Comparison of ENCODE assay signal across 11 cellular contexts in the genomic region with DNA sequence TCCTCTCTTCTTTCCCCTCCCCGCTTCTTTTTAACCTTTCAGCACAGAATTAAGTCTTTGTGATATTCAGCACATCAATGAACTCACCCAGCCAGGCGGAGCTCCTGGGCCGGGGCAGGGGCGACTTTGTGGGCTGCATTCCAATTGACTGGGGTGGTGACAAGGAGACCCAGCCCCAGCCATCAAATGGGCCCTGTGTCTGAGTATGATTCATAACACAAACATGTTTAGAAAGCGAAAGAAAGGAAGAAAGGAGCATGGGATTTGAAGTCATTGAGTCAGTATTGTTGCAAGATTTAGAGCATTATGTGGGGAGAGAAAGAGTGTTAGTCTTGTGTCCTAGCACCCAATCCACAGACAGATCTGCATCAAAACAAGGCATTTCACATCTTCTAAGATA.
DNase-seq lines count a peak whose midpoint lies in the region; TF ChIP-seq lines count a peak whose summit lies in the region.
"Had no signal": no experiment of that assay in that cellular context is flagged by ENCODE, and none has a peak within 500 bp of the region (broad histone marks: within the 10 kb centered on the region; RNA-seq: fewer than 3 reads in every experiment).

No MANE protein-coding gene starts in this region.

- H4K20me1 ChIP-seq in H9 (ENCODE audit: control insufficient read depth, insufficient read depth, insufficient read length) = no peaks in the 10 kb centered on the region

- DNase-seq in H9 (peak; percentile 49), astrocyte of the cerebellum (ENCODE audit: low read depth) (peak; percentile 16), left ventricle myocardium inferior (no peak), skeletal muscle cell (ENCODE audit: low read depth) (peak; percentile 42), NCI-H2081 (lab: John Stamatoyannopoulos, UW) (no peak), AML-193 (lab: John Stamatoyannopoulos, UW) (no peak)
- DNase-seq in activated CD4-positive, alpha-beta T cell treated with anti-CD3 and anti-CD28 coated beads, Interleukin-2, amount 50 U/mL, for 1 hour = no peak
- no peak for DNase-seq in T-helper 2 cell treated with Interferon-gamma antibody and Interleukin-4, amounts not matched to agents 5 μg/mL and 100 μg/mL, for 36 hours (ENCODE audit: low spot score)
- DNase-seq: activated gamma-delta T cell treated with Interleukin-2 at 50 U/mL for 16 hours, NCI-H446 had no signal

- H2BK5ac ChIP-seq in H9 (ENCODE audit: insufficient read length, low read length) = no peak overlapping the region

- H3K36me3 Mint-ChIP-seq in H9 (ENCODE audit: insufficient read depth in 1 of 3, low read depth in 3 of 3) = no peaks in the 10 kb centered on the region; a peak in 1 of 7 replicates
- no peaks in the 10 kb centered on the region for H3K36me3 Mint-ChIP-seq in T-helper 2 cell treated with Interferon-gamma antibody and Interleukin-4, amounts not matched to agents 5 μg/mL and 100 μg/mL, for 36 hours (ENCODE audit: low read depth)

- peak overlapping the region; percentile 37 for H3K4me2 ChIP-seq in H9 (ENCODE audit: insufficient read depth, insufficient read length, low read length)

- H2BK12ac ChIP-seq in H9 (ENCODE audit: insufficient read length, low read depth, low read length) = no peak overlapping the region

- no peak overlapping the region for H3K56ac ChIP-seq in H9 (ENCODE audit: insufficient read length, low read depth, low read length)

- peak overlapping the region in 1 of 3 experiments; percentile 46; a peak in 4 of 7 replicates for H3K27ac Mint-ChIP-seq in H9
- no peak overlapping the region for H3K27ac Mint-ChIP-seq in T-helper 2 cell treated with Interferon-gamma antibody and Interleukin-4, amounts not matched to agents 5 μg/mL and 100 μg/mL, for 36 hours
- H3K27ac Mint-ChIP-seq: stimulated activated naive CD8-positive, alpha-beta T cell treated with anti-CD3 and anti-CD28 coated beads, Interleukin-15, Interleukin-2, amounts not matched to agents 100 ng/mL and 50 ng/mL, for 24 hours had no signal

- in situ Hi-C loops in astrocyte of the cerebellum (cut with HindIII; ENCODE audit: low sequenced_read_pairs) = no loop called here

- H3T11ph ChIP-seq in H9 (ENCODE audit: low read length) = no peak overlapping the region

- no peak overlapping the region for H2BK15ac ChIP-seq in H9 (ENCODE audit: low read depth, low read length)

- H3K4ac ChIP-seq in H9 (ENCODE audit: low read depth, low read length) = no peak overlapping the region

- no CpG with 5 or more reads among the region's 5 CpGs for WGBS in H9 (ENCODE audit: extremely low coverage, insufficient read length, low lambda C conversion rate)

- H3K23me2 ChIP-seq in H9 (ENCODE audit: insufficient read length, low read depth, low read length, poor library complexity, severe bottlenecking) = no peaks in the 10 kb centered on the region

- no peak overlapping the region for H2BK20ac ChIP-seq in H9 (ENCODE audit: low read depth, low read length, poor library complexity, severe bottlenecking)

- no peak overlapping the region for H3K9ac ChIP-seq in H9 (ENCODE audit: extremely low read depth, insufficient read length, low read length)

- no peaks in the 10 kb centered on the region for H3K27me3 ChIP-seq in H9 (ENCODE audit: insufficient read depth, low read length)
- no peaks in the 10 kb centered on the region for H3K27me3 ChIP-seq in left ventricle myocardium inferior (ENCODE audit: low read depth)

- H3K23ac ChIP-seq in H9 (ENCODE audit: insufficient read length, low read depth, low read length) = no peak overlapping the region

- no peak overlapping the region for H4K8ac ChIP-seq in H9 (replicated peaks; ENCODE audit: insufficient read length, low read depth, low read length)

- H2AK5ac ChIP-seq in H9 (ENCODE audit: insufficient read length, low read length) = no peak overlapping the region

- H3K79me1 ChIP-seq in H9 (ENCODE audit: insufficient read depth, low read depth, low read length, poor library complexity, severe bottlenecking) = no peaks in the 10 kb centered on the region

- peaks cover 48 to 50% of the 10 kb centered on the region in 2 experiments for H3K4me1 Mint-ChIP-seq in H9
- H3K4me1 Mint-ChIP-seq in T-helper 2 cell treated with Interferon-gamma antibody and Interleukin-4, amounts not matched to agents 5 μg/mL and 100 μg/mL, for 36 hours (ENCODE audit: low read depth) = no peaks in the 10 kb centered on the region

- TF ChIP-seq CTCF in H9 (conservative IDR thresholded peaks at IDR 0.05) (no peak), astrocyte of the cerebellum (IDR thresholded peaks at IDR 0.05; ENCODE audit: low read depth, low read length, missing control alignments) (no peak), left ventricle myocardium inferior (IDR thresholded peaks at IDR 0.05; ENCODE audit: borderline replicate concordance) (no peak)

- H3K27me3 Mint-ChIP-seq in H9 (ENCODE audit: low read depth) = peaks cover 5% of the 10 kb centered on the region
- peaks cover 13% of the 10 kb centered on the region for H3K27me3 Mint-ChIP-seq in T-helper 2 cell treated with Interferon-gamma antibody and Interleukin-4, amounts not matched to agents 5 μg/mL and 100 μg/mL, for 36 hours (ENCODE audit: low read depth)

- peaks cover 3% of the 10 kb centered on the region; the same call in 1 of the 2 replicates for H3K4me1 ChIP-seq in H9 (ENCODE audit: insufficient read depth, low read length)
- H3K4me1 ChIP-seq in left ventricle myocardium inferior = peaks cover 79% of the 10 kb centered on the region

- intact Hi-C loops in left ventricle myocardium inferior (cut with micrococcal nuclease) = loop anchor here (5.0 to 10.0 kb wide), 4 partner anchors 35 to 273 kb away; a partner anchor contains a TSS

- no peak overlapping the region for H3K27ac ChIP-seq in H9 (ENCODE audit: insufficient read length, low read depth, low read length)
- H3K27ac ChIP-seq in left ventricle myocardium inferior (replicated peaks) = peak overlapping the region; percentile 85

- H4K91ac ChIP-seq in H9 (ENCODE audit: insufficient read length, low read depth, low read length) = no peak overlapping the region

- H2AFZ ChIP-seq in H9 (ENCODE audit: low read length) = no peak overlapping the region

- H3K14ac ChIP-seq in H9 (ENCODE audit: insufficient read depth, low read length) = no peak overlapping the region

- no peaks in the 10 kb centered on the region for H3K36me3 ChIP-seq in left ventricle myocardium inferior

- H3K79me2 ChIP-seq in H9 (ENCODE audit: insufficient read depth, low read length) = no peaks in the 10 kb centered on the region

- H3K9me3 Mint-ChIP-seq in H9 = no peaks in the 10 kb centered on the region; a peak in 2 of 5 replicates
- no peaks in the 10 kb centered on the region for H3K9me3 Mint-ChIP-seq in T-helper 2 cell treated with Interferon-gamma antibody and Interleukin-4, amounts not matched to agents 5 μg/mL and 100 μg/mL, for 36 hours
- H3K9me3 Mint-ChIP-seq: stimulated activated naive CD8-positive, alpha-beta T cell treated with anti-CD3 and anti-CD28 coated beads, Interleukin-15, Interleukin-2, amounts not matched to agents 100 ng/mL and 50 ng/mL, for 24 hours had no signal

- H2BK120ac ChIP-seq in H9 (ENCODE audit: low read depth, low read length, poor library complexity, severe bottlenecking) = no peak overlapping the region

- no peak overlapping the region for H3K18ac ChIP-seq in H9 (ENCODE audit: insufficient read length, low read depth, low read length)

- peak overlapping the region; percentile 28 for H3K4me3 ChIP-seq in astrocyte of the cerebellum (ENCODE audit: low read depth, low read length)
- H3K4me3 ChIP-seq in left ventricle myocardium inferior = peak overlapping the region; percentile 36
- peak overlapping the region; percentile 21 for H3K4me3 ChIP-seq in skeletal muscle cell (ENCODE audit: low read depth, low read length)

- H3K9me3 ChIP-seq in H9 (ENCODE audit: control insufficient read depth, low read depth, low read length) (no peaks in the 10 kb centered on the region), left ventricle myocardium inferior (replicated peaks) (no peaks in the 10 kb centered on the region)

- no peak overlapping the region for H4K5ac ChIP-seq in H9 (ENCODE audit: insufficient read length, low read depth, low read length)

- H3K4me3 Mint-ChIP-seq in H9 = peak overlapping the region; percentile 7 to 31; a peak in 4 of 5 replicates
- H3K4me3 Mint-ChIP-seq in T-helper 2 cell treated with Interferon-gamma antibody and Interleukin-4, amounts not matched to agents 5 μg/mL and 100 μg/mL, for 36 hours = no peak overlapping the region
- H3K4me3 Mint-ChIP-seq: stimulated activated naive CD8-positive, alpha-beta T cell treated with anti-CD3 and anti-CD28 coated beads, Interleukin-15, Interleukin-2, amounts not matched to agents 100 ng/mL and 50 ng/mL, for 24 hours had no signal

Comparison
In these comparisons a context has a peak if more than half of its experiments do, and no peak if none do; other contexts are left out.
1. DNase-seq: peak in H9 (single experiment), astrocyte of the cerebellum (single experiment) and skeletal muscle cell (single experiment); none in left ventricle myocardium inferior (single experiment), NCI-H2081 (0 of 2), activated CD4-positive, alpha-beta T cell treated with anti-CD3 and anti-CD28 coated beads, Interleukin-2, amount 50 U/mL, for 1 hour (single experiment), T-helper 2 cell treated with Interferon-gamma antibody and Interleukin-4, amounts not matched to agents 5 μg/mL and 100 μg/mL, for 36 hours (single experiment) and AML-193 (0 of 2).
2. Peak in every context shown above with its lines, with median percentiles within 50 percentile points of each other: H3K4me3 ChIP-seq.